28 cellular contexts compared by ENCODE assay signal in the genomic region with DNA sequence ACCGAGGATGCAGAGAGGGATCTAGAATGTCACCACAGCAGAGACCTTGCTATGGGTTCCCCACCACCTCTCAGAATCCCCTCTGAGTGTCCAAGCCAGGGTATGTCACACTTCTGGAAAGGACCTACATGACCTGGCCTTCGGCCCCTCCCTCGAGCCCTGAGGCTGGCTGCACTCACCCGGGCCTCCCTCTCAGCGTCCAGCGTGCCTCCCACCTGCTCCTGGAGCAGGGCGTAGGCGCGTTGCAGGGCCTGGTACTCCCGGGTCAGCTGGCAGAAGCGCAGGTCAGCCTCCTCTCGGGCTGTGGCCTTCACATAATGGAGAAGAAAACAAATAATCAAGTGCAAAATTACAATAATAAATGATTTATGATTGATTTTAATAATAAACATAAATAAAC. TPM values are rescaled to one million over a fixed set of nuclear protein-coding genes. Genes with fewer than 3 reads are reported as not detected.
"Had no signal": no experiment of that assay in that cellular context is flagged by ENCODE, and none has a peak within 500 bp of the region (broad histone marks: within the 10 kb centered on the region; RNA-seq: fewer than 3 reads in every experiment).

No MANE protein-coding gene starts in this region.

- H3K4me1 ChIP-seq: body of pancreas, breast epithelium had no signal

- H3K27ac ChIP-seq: body of pancreas, brain microvascular endothelial cell, breast epithelium, VCaP had no signal

- H3K4me3 ChIP-seq: body of pancreas, breast epithelium had no signal

- H3K27me3 ChIP-seq: body of pancreas, brain microvascular endothelial cell, breast epithelium had no signal

- ATAC-seq: activated CD8-positive, alpha-beta memory T cell treated with anti-CD3 and anti-CD28 coated beads, Interleukin-2, amount 10 ng/mL, durations not matched to agents 7 days and 5 days; activated CD8-positive, alpha-beta T cell treated with anti-CD3 and anti-CD28 coated beads, Interleukin-2, amount 10 ng/mL, durations not matched to agents 7 days and 5 days; activated naive CD8-positive, alpha-beta T cell treated with anti-CD3 and anti-CD28 coated beads, Interleukin-2, amount 50 U/mL, for 24 hours; body of pancreas had no signal

- H3K36me3 ChIP-seq: brain microvascular endothelial cell, breast epithelium had no signal

- DNase-seq: activated B cell treated with CpG ODN at 0.5 μM for 24 hours; activated CD4-positive, alpha-beta memory T cell treated with anti-CD3 and anti-CD28 coated beads, Interleukin-2, amount 10 ng/mL, durations not matched to agents 7 days and 5 days; activated CD4-positive, alpha-beta T cell treated with anti-CD3 and anti-CD28 coated beads for 4 hours; activated CD4-positive, alpha-beta T cell treated with anti-CD3 and anti-CD28 coated beads, Interleukin-2, amount 10 ng/mL, durations not matched to agents 24 days and 14 days; activated CD4-positive, alpha-beta T cell treated with anti-CD3 and anti-CD28 coated beads, Interleukin-2, amount 50 U/mL, for 48 hours; activated CD4-positive, CD25-positive, alpha-beta regulatory T cell treated with anti-CD3 and anti-CD28 coated beads, Interleukin-2, amount 50 U/mL, for 72 hours; activated CD8-positive, alpha-beta memory T cell treated with anti-CD3 and anti-CD28 coated beads for 24 hours; activated CD8-positive, alpha-beta memory T cell treated with anti-CD3 and anti-CD28 coated beads, Interleukin-2, amount 10 ng/mL, durations not matched to agents 7 days and 5 days; activated CD8-positive, alpha-beta memory T cell treated with anti-CD3 and anti-CD28 coated beads, Interleukin-2, amount 50 U/mL, for 48 hours; activated CD8-positive, alpha-beta T cell treated with anti-CD3 and anti-CD28 coated beads, Interleukin-2, amount 10 ng/mL, durations not matched to agents 7 days and 5 days; activated effector memory CD4-positive, alpha-beta T cell treated with Interleukin-2 at 50 U/mL for 16 hours; activated gamma-delta T cell; activated naive CD4-positive, alpha-beta T cell treated with anti-CD3 and anti-CD28 coated beads, Interleukin-2, amount 10 ng/mL, durations not matched to agents 7 days and 5 days; activated naive CD4-positive, alpha-beta T cell treated with Interleukin-2 at 50 U/mL for 16 hours; activated naive CD8-positive, alpha-beta T cell treated with anti-CD3 and anti-CD28 coated beads, Interleukin-2, amount 10 ng/mL, durations not matched to agents 7 days and 5 days; activated naive CD8-positive, alpha-beta T cell treated with anti-CD3 and anti-CD28 coated beads, Interleukin-2, amount 50 U/mL, for 24 hours; activated T-cell treated with anti-CD3 and anti-CD28 coated beads, Interleukin-2, amount 50 U/mL, for 24 hours; activated T-cell treated with anti-CD3 and anti-CD28 coated beads, Interleukin-2, amount 50 U/mL, for 48 hours; amygdala; aorta; body of pancreas; brain microvascular endothelial cell; central memory CD4-positive, alpha-beta T cell; T-helper 1 cell; T-helper 2 cell; T-helper 9 cell had no signal

RNA-seq across cellular contexts. Expression of a gene that starts 43.9 kb away (rescaled TPM):
- total RNA-seq: activated B cell treated with CpG ODN at 0.5 μM for 24 hours had no signal
- polyA plus RNA-seq: aorta had no signal
